In the genomic region with DNA sequence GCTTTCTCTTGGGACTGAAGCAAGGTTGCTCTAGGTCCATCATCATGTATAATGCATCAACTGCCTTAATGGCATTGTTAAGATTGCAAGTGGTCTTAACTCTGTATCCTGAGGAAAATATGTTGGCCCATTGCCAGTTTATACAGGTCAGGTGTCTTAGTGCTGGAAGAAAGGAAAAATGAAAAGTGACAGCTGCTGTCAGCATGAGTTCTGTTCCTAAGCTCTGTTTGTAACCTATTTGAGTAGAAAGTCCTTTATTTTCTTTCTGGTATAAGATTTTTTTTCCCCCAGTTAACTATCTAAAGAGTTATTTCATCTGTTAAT, we compare ENCODE assay signal across 17 cellular contexts.
DNase-seq lines count a peak whose midpoint lies in the region; ATAC-seq, FAIRE-seq and TF ChIP-seq lines count a peak whose summit lies in the region.
"Had no signal": no experiment of that assay in that cellular context is flagged by ENCODE, and none has a peak within 500 bp of the region (broad histone marks: within the 10 kb centered on the region; RNA-seq: fewer than 3 reads in every experiment).

No MANE protein-coding gene starts in this region.

- CTCF ChIA-PET in GM12878 (lab: Yijun Ruan, JAX): interaction anchor here (0.6 to 1.1 kb wide), 3 partner anchors 10 to 586 kb away, joined by 3 read pairs; no protein-coding TSS in a partner anchor

- TF ChIP-seq CTCF in GM12878 (IDR thresholded peaks at IDR 0.05 in 2 of 3, conservative IDR thresholded peaks at IDR 0.05 in 1 of 3; ENCODE audit: control insufficient read depth in 2 of 3, extremely low read depth in 1 of 3, insufficient read depth in 1 of 3, low read depth in 3 of 3, low read length in 3 of 3): no peak

- TF ChIP-seq RAD21 in GM12878 (IDR thresholded peaks at IDR 0.05; ENCODE audit: insufficient read depth, low read depth, low read length): no peak

- H2AFZ ChIP-seq in GM12878 (ENCODE audit: control insufficient read depth, low read depth, low read length): no peak overlapping the region

- H3K27me3 ChIP-seq in GM12878 (replicated peaks in 1 of 2; ENCODE audit: control insufficient read depth in 2 of 2, insufficient read depth in 2 of 2, low read length in 1 of 2): no peaks in the 10 kb centered on the region
- H3K27me3 ChIP-seq: left lung had no signal

- TF ChIP-seq EP300 in GM12878 (IDR thresholded peaks at IDR 0.05; ENCODE audit: borderline replicate concordance in 1 of 2, control insufficient read depth in 1 of 2, low read depth in 2 of 2, low read length in 2 of 2): no peak

- no peak for TF ChIP-seq POLR2A in GM12878 (IDR thresholded peaks at IDR 0.05; ENCODE audit: low read depth, low read length)

- POLR2A ChIA-PET in GM12878 (lab: Charles Lee): interaction anchor here (0.7 to 1.3 kb wide), 2 partner anchors 21 to 35 kb away, joined by 3 to 5 read pairs; no protein-coding TSS in a partner anchor

- intact Hi-C loops in GM12878 (cut with micrococcal nuclease; ENCODE audit: unreplicated experiment): no loop called here
- intact Hi-C loops in cardiac septum (cut with DNase I): no loop called here

- in situ Hi-C loops in G401 (cut with HindIII; ENCODE audit: low sequenced_read_pairs): loop anchor here (5.0 kb wide), 1 partner anchor 35 kb away; no protein-coding TSS in a partner anchor
- in situ Hi-C loops in GM12878 (cut with MboI): no loop called here

- no peaks in the 10 kb centered on the region for H3K79me2 ChIP-seq in GM12878 (ENCODE audit: control insufficient read depth, insufficient read depth, low read length)

- H4K20me1 ChIP-seq in GM12878 (ENCODE audit: control insufficient read depth, insufficient read depth): no peaks in the 10 kb centered on the region

- no peaks in the 10 kb centered on the region; the same call in 1 of the 2 replicates for H3K4me1 ChIP-seq in GM12878 (ENCODE audit: control insufficient read depth, insufficient read depth, low read length)
- H3K4me1 ChIP-seq: Caco-2, left lung, prostate gland had no signal

- no peak overlapping the region for H3K4me3 ChIP-seq in GM12878
- H3K4me3 ChIP-seq: left lung, prostate gland had no signal

- DNase-seq in G401 (ENCODE audit: low spot score): peak; percentile 92
- DNase-seq in NCI-H1092 treated with DMSO at 0.1 percent for 48 hours (lab: John Stamatoyannopoulos, UW): peak; percentile 84
- peak; percentile 98 for DNase-seq in NCI-H2171 (lab: John Stamatoyannopoulos, UW)
- DNase-seq in GM12878 (ENCODE audit: low read depth, low spot score): no peak
- no peak for DNase-seq in NCI-H128 (lab: John Stamatoyannopoulos, UW; ENCODE audit: unreplicated experiment)
- no peak for DNase-seq in cardiac septum (ENCODE audit: low spot score)
- DNase-seq: activated CD4-positive, alpha-beta T cell treated with anti-CD3 and anti-CD28 coated beads, Interleukin-2, amount 10 ng/mL, durations not matched to agents 24 days and 14 days; activated CD8-positive, alpha-beta memory T cell treated with anti-CD3 and anti-CD28 coated beads, Interleukin-2, amount 50 U/mL, for 4 hours; activated effector memory CD4-positive, alpha-beta T cell treated with anti-CD3 and anti-CD28 coated beads, Interleukin-2, amount 50 U/mL, for 16 hours; Caco-2; effector CD8-positive, alpha-beta T cell; left lung; MM.1S; stimulated activated CD8-positive, alpha-beta memory T cell treated with anti-CD3 and anti-CD28 coated beads, Interleukin-4, amount 100 ng/mL, for 48 hours; SW 1271 had no signal

- H3K9me3 ChIP-seq in GM12878 (replicated peaks; ENCODE audit: control insufficient read depth, insufficient read depth, low read length): no peaks in the 10 kb centered on the region
- H3K9me3 ChIP-seq: Caco-2, left lung, prostate gland had no signal

- FAIRE-seq in GM12878 (lab: Jason Lieb, UNC): no peak

- SMC1A ChIA-PET in GM12878 (lab: Charles Lee; ENCODE audit: uncharacterized antibody, unreplicated experiment): interaction anchor here (0.6 to 2.4 kb wide), 9 partner anchors 9 to 455 kb away, joined by 3 to 9 read pairs (median 3); no protein-coding TSS in a partner anchor

- no peak overlapping the region for H3K9ac ChIP-seq in GM12878 (ENCODE audit: control insufficient read depth, insufficient read depth, low read length)

- no peak overlapping the region for H3K4me2 ChIP-seq in GM12878 (ENCODE audit: control insufficient read depth, insufficient read depth)

- no peaks in the 10 kb centered on the region for H3K36me3 ChIP-seq in GM12878 (ENCODE audit: control insufficient read depth in 2 of 2, insufficient read depth in 2 of 2, low read length in 1 of 2)
- H3K36me3 ChIP-seq: left lung, prostate gland had no signal

- RAD21 ChIA-PET in GM12878 (lab: Charles Lee; ENCODE audit: unreplicated experiment): interaction anchor here (1.0 to 1.2 kb wide), 3 partner anchors 20 to 253 kb away, joined by 3 read pairs; partner anchors contain the start of gene ADAM22

- no TSS peak for BruUV-seq in GM12878 (replicated peaks; lab: Mats Ljungman, UMichigan)

- no peak overlapping the region for H3K27ac ChIP-seq in GM12878 (ENCODE audit: control insufficient read depth, insufficient read depth)
- H3K27ac ChIP-seq: left lung, prostate gland had no signal

- ATAC-seq in GM12878 (no peak), HG03565 (IDR thresholded peaks at IDR 0.05; ENCODE audit: unreplicated experiment) (no peak)
- ATAC-seq: left lung had no signal

TF ChIP-seq in GM12878, 131 proteins besides CTCF, POLR2A, EP300 and RAD21:
- no peak for TF ChIP-seq NFIC (IDR thresholded peaks at IDR 0.05; ENCODE audit: low read depth, low read length)
- TF ChIP-seq SMAD1 (IDR thresholded peaks at IDR 0.05; ENCODE audit: low read depth, partially characterized antibody): peak; percentile 37
- TF ChIP-seq IKZF2 (IDR thresholded peaks at IDR 0.05): no peak

Comparison
In these comparisons a context has a peak if more than half of its experiments do, and no peak if none do; other contexts are left out.
1. DNase-seq: peak in G401 (single experiment), NCI-H1092 treated with DMSO at 0.1 percent for 48 hours (single experiment) and NCI-H2171 (single experiment); none in GM12878 (single experiment), NCI-H128 (single experiment) and cardiac septum (single experiment).